Comparison of ENCODE assay signal across 20 cellular contexts in genomic region chr11:56089697-56090096, GRCh38. TPM values are rescaled to one million over a fixed set of nuclear protein-coding genes. Genes with fewer than 3 reads are reported as not detected.
"Had no signal": no experiment of that assay in that cellular context is flagged by ENCODE, and none has a peak within 500 bp of the region (broad histone marks: within the 10 kb centered on the region; RNA-seq: fewer than 3 reads in every experiment).

No MANE protein-coding gene starts in this region.

- DNase-seq: activated CD4-positive, alpha-beta T cell treated with anti-CD3 and anti-CD28 coated beads, Interleukin-2, amount 50 U/mL, for 4 hours; activated CD4-positive, CD25-positive, alpha-beta regulatory T cell treated with anti-CD3 and anti-CD28 coated beads, Interleukin-2, amount 50 U/mL, for 72 hours; activated naive CD4-positive, alpha-beta T cell treated with anti-CD3 and anti-CD28 coated beads, Interleukin-2, amount 10 ng/mL, durations not matched to agents 7 days and 5 days; activated T-cell treated with anti-CD3 and anti-CD28 coated beads, Interleukin-2, amount 50 U/mL, for 1 hour; head of caudate nucleus; immature natural killer cell; mesenchymal stem cell; natural killer cell; posterior cingulate gyrus; retina; upper lobe of right lung had no signal

- H3K4me3 ChIP-seq: thoracic aorta, upper lobe of right lung had no signal

- H3K4me3 Mint-ChIP-seq: activated naive CD4-positive, alpha-beta T cell treated with anti-CD3 and anti-CD28 coated beads, Interleukin-2, amount 10 ng/mL, durations not matched to agents 7 days and 5 days; immature natural killer cell; natural killer cell; stimulated activated effector memory CD8-positive, alpha-beta T cell treated with anti-CD3 and anti-CD28 coated beads, Interleukin-12 subunit alpha, Interleukin-12 subunit beta, amount 100 ng/mL, for 72 hours had no signal

- FAIRE-seq: astrocyte had no signal

- H3K9me3 ChIP-seq: thoracic aorta, upper lobe of right lung had no signal

- H3K4me1 ChIP-seq: upper lobe of right lung had no signal

- H3K27ac Mint-ChIP-seq: activated naive CD4-positive, alpha-beta T cell treated with anti-CD3 and anti-CD28 coated beads, Interleukin-2, amount 10 ng/mL, durations not matched to agents 7 days and 5 days; activated T-helper 2 cell treated with anti-CD3 and anti-CD28 coated beads, Interferon-gamma antibody, Interleukin-2, Interleukin-4, amounts not matched to agents 10 μg/mL and 5 μg/mL and 100 μg/mL, durations not matched to agents 14 hours and 24 hours and 36 hours; immature natural killer cell; natural killer cell; stimulated activated effector memory CD8-positive, alpha-beta T cell treated with anti-CD3 and anti-CD28 coated beads, Interleukin-12 subunit alpha, Interleukin-12 subunit beta, amount 100 ng/mL, for 72 hours had no signal

- H3K4me1 Mint-ChIP-seq: activated naive CD4-positive, alpha-beta T cell treated with anti-CD3 and anti-CD28 coated beads, Interleukin-2, amount 10 ng/mL, durations not matched to agents 7 days and 5 days; immature natural killer cell; natural killer cell; stimulated activated effector memory CD8-positive, alpha-beta T cell treated with anti-CD3 and anti-CD28 coated beads, Interleukin-12 subunit alpha, Interleukin-12 subunit beta, amount 100 ng/mL, for 72 hours had no signal

- ATAC-seq: natural killer cell; stimulated activated effector memory CD8-positive, alpha-beta T cell treated with anti-CD3 and anti-CD28 coated beads, Interleukin-12 subunit alpha, Interleukin-12 subunit beta, amount 100 ng/mL, for 72 hours; upper lobe of right lung had no signal

- H3K27ac ChIP-seq: thoracic aorta, upper lobe of right lung had no signal

- H3K36me3 Mint-ChIP-seq: activated naive CD4-positive, alpha-beta T cell treated with anti-CD3 and anti-CD28 coated beads, Interleukin-2, amount 10 ng/mL, durations not matched to agents 7 days and 5 days; stimulated activated effector memory CD8-positive, alpha-beta T cell treated with anti-CD3 and anti-CD28 coated beads, Interleukin-12 subunit alpha, Interleukin-12 subunit beta, amount 100 ng/mL, for 72 hours had no signal

- H3K27me3 Mint-ChIP-seq: activated naive CD4-positive, alpha-beta T cell treated with anti-CD3 and anti-CD28 coated beads, Interleukin-2, amount 10 ng/mL, durations not matched to agents 7 days and 5 days had no signal

RNA-seq across cellular contexts. Expression of gene OR8I2, which starts 3.4 kb away (rescaled TPM):
- total RNA-seq: activated T-helper 2 cell treated with anti-CD3 and anti-CD28 coated beads, Interferon-gamma antibody, Interleukin-2, Interleukin-4, amounts not matched to agents 10 μg/mL and 5 μg/mL and 100 μg/mL, durations not matched to agents 14 hours and 24 hours and 36 hours; astrocyte; dermis microvascular lymphatic vessel endothelial cell; epithelial cell of proximal tubule; frontal cortex; liver; natural killer cell; thoracic aorta; upper lobe of right lung had no signal
- polyA plus RNA-seq: adipose tissue, immature natural killer cell, liver had no signal

RNA-seq across cellular contexts. Expression of gene OR8H2, which starts 13.8 kb away (rescaled TPM):
- total RNA-seq: activated T-helper 2 cell treated with anti-CD3 and anti-CD28 coated beads, Interferon-gamma antibody, Interleukin-2, Interleukin-4, amounts not matched to agents 10 μg/mL and 5 μg/mL and 100 μg/mL, durations not matched to agents 14 hours and 24 hours and 36 hours; astrocyte; dermis microvascular lymphatic vessel endothelial cell; epithelial cell of proximal tubule; frontal cortex; liver; natural killer cell; thoracic aorta; upper lobe of right lung had no signal
- polyA plus RNA-seq: adipose tissue, immature natural killer cell, liver had no signal

RNA-seq across cellular contexts. Expression of gene OR8H3, which starts 32.5 kb away (rescaled TPM):
- total RNA-seq: activated T-helper 2 cell treated with anti-CD3 and anti-CD28 coated beads, Interferon-gamma antibody, Interleukin-2, Interleukin-4, amounts not matched to agents 10 μg/mL and 5 μg/mL and 100 μg/mL, durations not matched to agents 14 hours and 24 hours and 36 hours; astrocyte; dermis microvascular lymphatic vessel endothelial cell; epithelial cell of proximal tubule; frontal cortex; liver; natural killer cell; thoracic aorta; upper lobe of right lung had no signal
- polyA plus RNA-seq: adipose tissue, immature natural killer cell, liver had no signal

RNA-seq across cellular contexts. Expression of gene OR8J3, which starts 50.3 kb away (rescaled TPM):
- total RNA-seq: activated T-helper 2 cell treated with anti-CD3 and anti-CD28 coated beads, Interferon-gamma antibody, Interleukin-2, Interleukin-4, amounts not matched to agents 10 μg/mL and 5 μg/mL and 100 μg/mL, durations not matched to agents 14 hours and 24 hours and 36 hours; astrocyte; dermis microvascular lymphatic vessel endothelial cell; epithelial cell of proximal tubule; frontal cortex; liver; natural killer cell; thoracic aorta; upper lobe of right lung had no signal
- polyA plus RNA-seq: adipose tissue, immature natural killer cell, liver had no signal
